Comparison of ENCODE assay signal across 1 cellular context in genomic region chr5:141003791-141004601, GRCh38.
TF ChIP-seq lines count a peak whose summit lies in the region.

No MANE protein-coding gene starts in this region.

TF ChIP-seq in HEK293, 187 proteins besides CTCF, POLR2A, EP300 and RAD21 (continued from another document):
- TF ChIP-seq, protein P1, sequence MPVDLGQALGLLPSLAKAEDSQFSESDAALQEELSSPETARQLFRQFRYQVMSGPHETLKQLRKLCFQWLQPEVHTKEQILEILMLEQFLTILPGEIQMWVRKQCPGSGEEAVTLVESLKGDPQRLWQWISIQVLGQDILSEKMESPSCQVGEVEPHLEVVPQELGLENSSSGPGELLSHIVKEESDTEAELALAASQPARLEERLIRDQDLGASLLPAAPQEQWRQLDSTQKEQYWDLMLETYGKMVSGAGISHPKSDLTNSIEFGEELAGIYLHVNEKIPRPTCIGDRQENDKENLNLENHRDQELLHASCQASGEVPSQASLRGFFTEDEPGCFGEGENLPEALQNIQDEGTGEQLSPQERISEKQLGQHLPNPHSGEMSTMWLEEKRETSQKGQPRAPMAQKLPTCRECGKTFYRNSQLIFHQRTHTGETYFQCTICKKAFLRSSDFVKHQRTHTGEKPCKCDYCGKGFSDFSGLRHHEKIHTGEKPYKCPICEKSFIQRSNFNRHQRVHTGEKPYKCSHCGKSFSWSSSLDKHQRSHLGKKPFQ (tag by site-specific recombination; IDR thresholded peaks at IDR 0.05), result no peak
- TF ChIP-seq GLI4 (tag by site-specific recombination; IDR thresholded peaks at IDR 0.05) (no peak), HOXC10 (CRISPR knock-in tag; IDR thresholded peaks at IDR 0.05) (no peak)
